ENCODE assay signal across 14 cellular contexts in the genomic region with DNA sequence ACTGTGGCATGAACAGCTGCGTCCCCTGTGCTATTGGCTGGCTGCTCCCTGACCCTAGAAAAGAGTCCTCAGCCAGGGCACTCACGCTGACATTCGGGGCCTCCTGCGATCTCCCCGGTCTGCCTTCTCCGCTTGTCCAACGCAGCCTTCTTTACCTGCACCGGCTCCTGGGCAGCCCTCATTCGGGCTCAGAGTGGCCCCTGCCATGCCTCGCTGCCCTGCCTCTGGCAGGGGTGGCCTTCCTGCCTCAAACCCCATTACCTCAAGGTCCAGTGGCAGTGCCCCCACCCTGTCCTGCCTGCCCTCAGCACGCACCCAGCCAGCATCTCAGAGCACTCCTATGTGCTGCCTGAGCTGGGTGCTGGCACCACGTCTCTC.
DNase-seq lines count a peak whose midpoint lies in the region; ATAC-seq and TF ChIP-seq lines count a peak whose summit lies in the region.
"Had no signal": no experiment of that assay in that cellular context is flagged by ENCODE, and none has a peak within 500 bp of the region (broad histone marks: within the 10 kb centered on the region; RNA-seq: fewer than 3 reads in every experiment).

No MANE protein-coding gene starts in this region.

- ATAC-seq in CD8-positive, alpha-beta T cell: no peak
- no peak for ATAC-seq in Panc1
- ATAC-seq in GM18502 (IDR thresholded peaks at IDR 0.05; ENCODE audit: poor library complexity, unreplicated experiment): no peak
- ATAC-seq in GM23338: no peak

- H3K4me2 ChIP-seq in smooth muscle cell (no peak overlapping the region), GM23338 (no peak overlapping the region)

- H3K4me1 Mint-ChIP-seq in CD8-positive, alpha-beta T cell (ENCODE audit: low read depth): peaks cover 30% of the 10 kb centered on the region
- peaks cover 23% of the 10 kb centered on the region for H3K4me1 Mint-ChIP-seq in activated CD4-positive, alpha-beta memory T cell treated with anti-CD3 and anti-CD28 coated beads, Interleukin-2, amount 10 ng/mL, durations not matched to agents 7 days and 5 days
- H3K4me1 Mint-ChIP-seq in GM23338: peaks cover 19% of the 10 kb centered on the region

- peaks cover 14% of the 10 kb centered on the region for H3K36me3 Mint-ChIP-seq in CD8-positive, alpha-beta T cell
- peaks cover 12% of the 10 kb centered on the region for H3K36me3 Mint-ChIP-seq in activated CD4-positive, alpha-beta memory T cell treated with anti-CD3 and anti-CD28 coated beads, Interleukin-2, amount 10 ng/mL, durations not matched to agents 7 days and 5 days (ENCODE audit: low read depth)
- H3K36me3 Mint-ChIP-seq in GM23338 (ENCODE audit: low read depth): no peaks in the 10 kb centered on the region; the same call in 2 of the 3 replicates
- H3K36me3 Mint-ChIP-seq: type B pancreatic cell had no signal

- H3K27ac Mint-ChIP-seq in CD8-positive, alpha-beta T cell: peak overlapping the region; percentile 45
- H3K27ac Mint-ChIP-seq in activated CD4-positive, alpha-beta memory T cell treated with anti-CD3 and anti-CD28 coated beads, Interleukin-2, amount 10 ng/mL, durations not matched to agents 7 days and 5 days: no peak overlapping the region
- no peak overlapping the region for H3K27ac Mint-ChIP-seq in GM23338

- no peaks in the 10 kb centered on the region for H3K9me3 Mint-ChIP-seq in CD8-positive, alpha-beta T cell
- H3K9me3 Mint-ChIP-seq in activated CD4-positive, alpha-beta memory T cell treated with anti-CD3 and anti-CD28 coated beads, Interleukin-2, amount 10 ng/mL, durations not matched to agents 7 days and 5 days: no peaks in the 10 kb centered on the region
- H3K9me3 Mint-ChIP-seq in GM23338: no peaks in the 10 kb centered on the region; the same call in 2 of the 3 replicates
- H3K9me3 Mint-ChIP-seq: nephron progenitor cell, type B pancreatic cell had no signal

- intact Hi-C loops in CD8-positive, alpha-beta T cell (cut with DNase I, micrococcal nuclease): no loop called here
- intact Hi-C loops in Panc1 (cut with micrococcal nuclease; ENCODE audit: unreplicated experiment): no loop called here

- no peak overlapping the region for H3K27ac ChIP-seq in CD8-positive, alpha-beta T cell (ENCODE audit: low read depth, low read length)
- H3K27ac ChIP-seq in Panc1 (ENCODE audit: low read length): peak overlapping the region; percentile 51; the same call in 1 of the 2 replicates
- peak overlapping the region; percentile 80 to 82 for H3K27ac ChIP-seq in right atrium auricular region
- peak overlapping the region; percentile 43 for H3K27ac ChIP-seq in smooth muscle cell (ENCODE audit: low read depth)
- no peak overlapping the region for H3K27ac ChIP-seq in GM23338 (ENCODE audit: low read depth)

- no peak overlapping the region for H3K4me3 ChIP-seq in CD8-positive, alpha-beta T cell (ENCODE audit: low read depth, low read length)
- H3K4me3 ChIP-seq in Panc1 (ENCODE audit: low read depth in 2 of 2, low read length in 2 of 2) (no peak overlapping the region), right atrium auricular region (no peak overlapping the region), smooth muscle cell (no peak overlapping the region), GM23338 (no peak overlapping the region)

- no TSS peak for BruUV-seq in Panc1 (replicated peaks; lab: Mats Ljungman, UMichigan)

- no peaks in the 10 kb centered on the region for H3K9me2 ChIP-seq in GM23338 (ENCODE audit: insufficient read depth)

- H2AFZ ChIP-seq in smooth muscle cell (ENCODE audit: low read depth): no peak overlapping the region
- no peak overlapping the region for H2AFZ ChIP-seq in GM23338

- in situ Hi-C loops in Panc1 (cut with HindIII; ENCODE audit: low pct_unique_long_range_greater_than_20kb, low sequenced_read_pairs): no loop called here

- no peaks in the 10 kb centered on the region for H3K27me3 Mint-ChIP-seq in CD8-positive, alpha-beta T cell (ENCODE audit: low read depth)
- H3K27me3 Mint-ChIP-seq in activated CD4-positive, alpha-beta memory T cell treated with anti-CD3 and anti-CD28 coated beads, Interleukin-2, amount 10 ng/mL, durations not matched to agents 7 days and 5 days: no peaks in the 10 kb centered on the region
- peaks cover 12% of the 10 kb centered on the region for H3K27me3 Mint-ChIP-seq in GM23338 (ENCODE audit: insufficient read depth, low read depth, poor library complexity)
- H3K27me3 Mint-ChIP-seq: type B pancreatic cell had no signal

- DNase-seq in CD8-positive, alpha-beta T cell: no peak
- no peak for DNase-seq in Panc1 (ENCODE audit: low read depth, low spot score)
- DNase-seq in right atrium auricular region (ENCODE audit: low spot score): no peak
- no peak for DNase-seq in smooth muscle cell (lab: John Stamatoyannopoulos, UW; ENCODE audit: unreplicated experiment)
- DNase-seq in activated CD4-positive, alpha-beta memory T cell treated with anti-CD3 and anti-CD28 coated beads, Interleukin-2, amount 10 ng/mL, durations not matched to agents 7 days and 5 days: no peak
- DNase-seq in GM23338 (ENCODE audit: low spot score): no peak
- no peak for DNase-seq in stimulated activated CD4-positive, alpha-beta T cell treated with anti-CD3 and anti-CD28 coated beads, Interleukin-15, amount 100 ng/mL, for 24 hours
- DNase-seq: left colon, NCI-H2029, NCI-H748 treated with DMSO at 0.1 percent for 48 hours, SHP77 treated with DMSO at 0.1 percent for 48 hours had no signal

- 96% methylated on average over 12 of the region's 12 CpGs for WGBS in smooth muscle cell (ENCODE audit: low lambda C conversion rate)

- no peak overlapping the region for H3K9ac ChIP-seq in smooth muscle cell (ENCODE audit: low read depth)

- peaks cover 13% of the 10 kb centered on the region for H3K4me1 ChIP-seq in CD8-positive, alpha-beta T cell (ENCODE audit: insufficient read depth, low read length)
- H3K4me1 ChIP-seq in Panc1 (ENCODE audit: control insufficient read depth, insufficient read depth, low read length): peaks cover 49% of the 10 kb centered on the region
- peaks cover 0 to 74% of the 10 kb centered on the region in 2 donors for H3K4me1 ChIP-seq in right atrium auricular region
- peaks cover 9% of the 10 kb centered on the region for H3K4me1 ChIP-seq in smooth muscle cell (ENCODE audit: low read depth)
- no peaks in the 10 kb centered on the region for H3K4me1 ChIP-seq in GM23338 (ENCODE audit: insufficient read depth)

- CTCF ChIA-PET in CD8-positive, alpha-beta T cell (lab: Charles Lee): interaction anchor here (1.1 kb wide), 1 partner anchor 117 kb away, joined by 6 read pairs; no protein-coding TSS in a partner anchor
- CTCF ChIA-PET in Panc1 (lab: Charles Lee): interaction anchor here (0.6 kb wide), 1 partner anchor 249 kb away, joined by 5 read pairs; no protein-coding TSS in a partner anchor
- CTCF ChIA-PET in activated CD4-positive, alpha-beta memory T cell treated with anti-CD3 and anti-CD28 coated beads, Interleukin-2, amount 10 ng/mL, durations not matched to agents 7 days and 5 days (lab: Charles Lee): interaction anchor here (1.1 kb wide), 1 partner anchor 31 kb away, joined by 3 read pairs; no protein-coding TSS in a partner anchor

- H3K79me2 ChIP-seq in smooth muscle cell (ENCODE audit: low read depth) (no peaks in the 10 kb centered on the region), GM23338 (replicated peaks; ENCODE audit: insufficient read depth) (no peaks in the 10 kb centered on the region)

- H3F3A ChIP-seq in smooth muscle cell (ENCODE audit: low read depth) (peaks cover 4% of the 10 kb centered on the region), GM23338 (replicated peaks; ENCODE audit: low read depth) (no peaks in the 10 kb centered on the region)

- no peaks in the 10 kb centered on the region for H3K36me3 ChIP-seq in CD8-positive, alpha-beta T cell (ENCODE audit: insufficient read depth, low read length)
- H3K36me3 ChIP-seq in Panc1 (ENCODE audit: control insufficient read depth, insufficient read depth, low read length) (no peaks in the 10 kb centered on the region), right atrium auricular region (no peaks in the 10 kb centered on the region), smooth muscle cell (ENCODE audit: low read depth) (no peaks in the 10 kb centered on the region), GM23338 (ENCODE audit: insufficient read depth) (no peaks in the 10 kb centered on the region)

- POLR2A ChIA-PET in CD8-positive, alpha-beta T cell (lab: Charles Lee): no interaction called here
- POLR2A ChIA-PET in Panc1 (lab: Charles Lee): no interaction called here
- POLR2A ChIA-PET in activated CD4-positive, alpha-beta memory T cell treated with anti-CD3 and anti-CD28 coated beads, Interleukin-2, amount 10 ng/mL, durations not matched to agents 7 days and 5 days (lab: Charles Lee): no interaction called here

- no peak for TF ChIP-seq CTCF in CD8-positive, alpha-beta T cell (IDR thresholded peaks at IDR 0.05)
- no peak for TF ChIP-seq CTCF in Panc1 (IDR thresholded peaks at IDR 0.05)
- no peak for TF ChIP-seq CTCF in right atrium auricular region (IDR thresholded peaks at IDR 0.05)
- TF ChIP-seq CTCF in smooth muscle cell (IDR thresholded peaks at IDR 0.05; ENCODE audit: borderline replicate concordance, insufficient read depth, poor library complexity, severe bottlenecking): no peak
- TF ChIP-seq CTCF in GM23338 (conservative IDR thresholded peaks at IDR 0.05; ENCODE audit: low read depth in 2 of 2): no peak

- no peaks in the 10 kb centered on the region for H3K27me3 ChIP-seq in CD8-positive, alpha-beta T cell (ENCODE audit: insufficient read depth, low read length)
- H3K27me3 ChIP-seq in Panc1 (ENCODE audit: control insufficient read depth, insufficient read depth, low read length) (no peaks in the 10 kb centered on the region), right atrium auricular region (no peaks in the 10 kb centered on the region), smooth muscle cell (ENCODE audit: low read depth) (no peaks in the 10 kb centered on the region), GM23338 (ENCODE audit: insufficient read depth) (no peaks in the 10 kb centered on the region)

- no peak overlapping the region for H3K4me3 Mint-ChIP-seq in CD8-positive, alpha-beta T cell
- no peak overlapping the region for H3K4me3 Mint-ChIP-seq in activated CD4-positive, alpha-beta memory T cell treated with anti-CD3 and anti-CD28 coated beads, Interleukin-2, amount 10 ng/mL, durations not matched to agents 7 days and 5 days
- H3K4me3 Mint-ChIP-seq in GM23338: no peak overlapping the region
- H3K4me3 Mint-ChIP-seq: nephron progenitor cell had no signal

- no peaks in the 10 kb centered on the region for H3K9me3 ChIP-seq in CD8-positive, alpha-beta T cell (ENCODE audit: low read length)
- H3K9me3 ChIP-seq in Panc1 (ENCODE audit: control insufficient read depth, insufficient read depth, low read depth, low read length) (no peaks in the 10 kb centered on the region), right atrium auricular region (no peaks in the 10 kb centered on the region), smooth muscle cell (replicated peaks; ENCODE audit: low read depth) (no peaks in the 10 kb centered on the region)

- H4K20me1 ChIP-seq in smooth muscle cell (ENCODE audit: low read depth) (no peaks in the 10 kb centered on the region), GM23338 (replicated peaks; ENCODE audit: insufficient read depth) (no peaks in the 10 kb centered on the region)

TF ChIP-seq in GM23338, 12 proteins besides CTCF, POLR2A, EP300 and RAD21 (continues in another document):
- TF ChIP-seq JUNB (IDR thresholded peaks at IDR 0.05; ENCODE audit: unreplicated experiment): no peak
- no peak for TF ChIP-seq CREB1 (CRISPR knock-in tag; IDR thresholded peaks at IDR 0.05; ENCODE audit: low read depth)

Comparison
In these comparisons a context has a peak if more than half of its experiments do, and no peak if none do; other contexts are left out.
1. H3K27ac ChIP-seq: peak in Panc1 (single experiment), right atrium auricular region (2 of 2) and smooth muscle cell (single experiment); none in CD8-positive, alpha-beta T cell (single experiment) and GM23338 (single experiment).